Comparison of ENCODE assay signal across 16 cellular contexts in genomic region chr21:27422435-27422834, GRCh38.
DNase-seq lines count a peak whose midpoint lies in the region; TF ChIP-seq lines count a peak whose summit lies in the region.
"Had no signal": no experiment of that assay in that cellular context is flagged by ENCODE, and none has a peak within 500 bp of the region (broad histone marks: within the 10 kb centered on the region; RNA-seq: fewer than 3 reads in every experiment).

No MANE protein-coding gene starts in this region.

- H3K27me3 ChIP-seq in trophoblast cell (ENCODE audit: insufficient read depth, low read length) (no peaks in the 10 kb centered on the region), uterus (no peaks in the 10 kb centered on the region)
- H3K27me3 ChIP-seq: SJCRH30 had no signal

- peak overlapping the region; percentile 37 for H4K91ac ChIP-seq in trophoblast cell (ENCODE audit: low read depth, low read length)

- peaks cover 7% of the 10 kb centered on the region for H3K79me1 ChIP-seq in trophoblast cell (ENCODE audit: low read length)

- no peak overlapping the region for H3K4me2 ChIP-seq in trophoblast cell (ENCODE audit: low read length)
- H3K4me2 ChIP-seq: GM23338 had no signal

- H3K14ac ChIP-seq in trophoblast cell (ENCODE audit: low read length), result no peak overlapping the region

- no peaks in the 10 kb centered on the region for H3K79me2 ChIP-seq in trophoblast cell (ENCODE audit: control insufficient read depth, insufficient read depth, low read length, poor library complexity)

- H4K12ac ChIP-seq in trophoblast cell (ENCODE audit: low read depth, low read length), result no peak overlapping the region

- no peak overlapping the region for H3K4ac ChIP-seq in trophoblast cell (ENCODE audit: low read depth, low read length)

- no peak overlapping the region for H2BK5ac ChIP-seq in trophoblast cell (ENCODE audit: low read depth, low read length, poor library complexity)

- H3K23ac ChIP-seq in trophoblast cell (ENCODE audit: low read length), result no peak overlapping the region

- DNase-seq in AG10803 (ENCODE audit: low read depth) (peak; percentile 47), LHCN-M2 (ENCODE audit: low read depth) (peak; percentile 59), coronary artery (ENCODE audit: low spot score) (no peak), trophoblast cell (no peak), cerebellum (ENCODE audit: low spot score) (no peak), KBM-7 (no peak), ecto neural progenitor cell (ENCODE audit: low spot score) (no peak), uterus (no peak)
- DNase-seq: activated effector memory CD4-positive, alpha-beta T cell treated with Interleukin-2 at 50 U/mL for 16 hours; anterior cingulate cortex; MM.1S; NCI-H187; posterior cingulate gyrus; stimulated activated CD4-positive, alpha-beta T cell treated with anti-CD3 and anti-CD28 coated beads, Interleukin-15, amount 100 ng/mL, for 24 hours had no signal

- no peak overlapping the region for H3K18ac ChIP-seq in trophoblast cell (ENCODE audit: low read length)

- no CpG with 5 or more reads among the region's 1 CpG for WGBS in trophoblast cell (ENCODE audit: extremely low coverage, insufficient coverage, insufficient read length)

- in situ Hi-C loops in KBM-7 (cut with MboI; ENCODE audit: low pct_unique_long_range_greater_than_20kb, low sequenced_read_pairs), result no loop called here

- peaks cover 6% of the 10 kb centered on the region in 2 experiments for H3K4me1 ChIP-seq in trophoblast cell (ENCODE audit: control insufficient read depth in 1 of 2, insufficient read depth in 2 of 2, low read length in 2 of 2)
- no peaks in the 10 kb centered on the region for H3K4me1 ChIP-seq in uterus

- peak overlapping the region; percentile 21 to 83 for H3K27ac ChIP-seq in coronary artery
- H3K27ac ChIP-seq in trophoblast cell (ENCODE audit: low read depth, low read length), result no peak overlapping the region
- peak overlapping the region in 1 of 2 donors; percentile 61 for H3K27ac ChIP-seq in uterus
- H3K27ac ChIP-seq: SJCRH30 had no signal

- H4K8ac ChIP-seq in trophoblast cell (ENCODE audit: low read depth, low read length), result no peak overlapping the region

- H3K9ac ChIP-seq in trophoblast cell (ENCODE audit: low read length), result no peak overlapping the region

- H2AFZ ChIP-seq in trophoblast cell (ENCODE audit: insufficient read depth, low read length, poor library complexity), result no peak overlapping the region

- no peak overlapping the region for H2BK12ac ChIP-seq in trophoblast cell (ENCODE audit: low read length)

- TF ChIP-seq POLR2A in uterus (IDR thresholded peaks at IDR 0.05), result no peak

- H2AK5ac ChIP-seq in trophoblast cell (ENCODE audit: low read length), result no peak overlapping the region

- H3K36me3 ChIP-seq in trophoblast cell (ENCODE audit: control insufficient read depth in 1 of 2, insufficient read depth in 2 of 2, low read length in 2 of 2), result no peaks in the 10 kb centered on the region
- no peaks in the 10 kb centered on the region for H3K36me3 ChIP-seq in uterus
- H3K36me3 ChIP-seq: SJCRH30 had no signal

- no peaks in the 10 kb centered on the region for H3K9me3 ChIP-seq in trophoblast cell (ENCODE audit: insufficient read depth, low read depth, low read length)
- peaks cover 0 to 4% of the 10 kb centered on the region in 2 donors for H3K9me3 ChIP-seq in uterus
- H3K9me3 ChIP-seq: SJCRH30 had no signal

- H3K4me3 ChIP-seq in AG10803 (ENCODE audit: low read length) (no peak overlapping the region), coronary artery (no peak overlapping the region), trophoblast cell (ENCODE audit: low read depth, low read length) (no peak overlapping the region), uterus (no peak overlapping the region)
- H3K4me3 ChIP-seq: GM23338, SJCRH30 had no signal

- no peak for TF ChIP-seq CTCF in AG10803 (conservative IDR thresholded peaks at IDR 0.05; ENCODE audit: low read length)
- no peak for TF ChIP-seq CTCF in coronary artery (IDR thresholded peaks at IDR 0.05)
- no peak for TF ChIP-seq CTCF in uterus (IDR thresholded peaks at IDR 0.05)

- H2BK120ac ChIP-seq in trophoblast cell (ENCODE audit: insufficient read depth, low read length, poor library complexity), result no peak overlapping the region

- intact Hi-C loops in uterus (cut with DNase I; ENCODE audit: low total_unique reads), result no loop called here

Comparison
In these comparisons a context has a peak if more than half of its experiments do, and no peak if none do; other contexts are left out.
1. DNase-seq: peak in AG10803 (single experiment) and LHCN-M2 (single experiment); none in coronary artery (single experiment), trophoblast cell (0 of 2), cerebellum (single experiment), KBM-7 (single experiment), ecto neural progenitor cell (single experiment) and uterus (0 of 2).